Comparison of ENCODE assay signal across 8 cellular contexts in genomic region chr6:155418017-155418749, GRCh38. TPM values are rescaled to one million over a fixed set of nuclear protein-coding genes. Genes with fewer than 3 reads are reported as not detected.
DNase-seq lines count a peak whose midpoint lies in the region; ATAC-seq, FAIRE-seq and TF ChIP-seq lines count a peak whose summit lies in the region.

No MANE protein-coding gene starts in this region.

- intact Hi-C loops in endothelial cell of umbilical vein (cut with micrococcal nuclease), result loop anchor here (5.0 kb wide), 1 partner anchor 109 kb away; no protein-coding TSS in a partner anchor

- H3K4me1 Mint-ChIP-seq in activated CD4-positive, alpha-beta memory T cell treated with anti-CD3 and anti-CD28 coated beads, Interleukin-2, amount 10 ng/mL, durations not matched to agents 7 days and 5 days, result peaks cover 38% of the 10 kb centered on the region

- H3K9me3 Mint-ChIP-seq in activated CD4-positive, alpha-beta memory T cell treated with anti-CD3 and anti-CD28 coated beads, Interleukin-2, amount 10 ng/mL, durations not matched to agents 7 days and 5 days, result no peaks in the 10 kb centered on the region

- H3K27me3 ChIP-seq in endothelial cell of umbilical vein (ENCODE audit: control insufficient read depth in 2 of 2, insufficient read depth in 2 of 2, low read length in 2 of 2) (no peaks in the 10 kb centered on the region), smooth muscle cell (ENCODE audit: low read depth) (no peaks in the 10 kb centered on the region)

- no peaks in the 10 kb centered on the region for H3K9me1 ChIP-seq in endothelial cell of umbilical vein (replicated peaks; ENCODE audit: control insufficient read depth, extremely low read depth, insufficient read depth, low read length)

- H3K9me3 ChIP-seq in ES-I3 (ENCODE audit: control insufficient read depth, insufficient read depth, low read length) (no peaks in the 10 kb centered on the region), endothelial cell of umbilical vein (replicated peaks; ENCODE audit: control insufficient read depth, insufficient read depth, low read length) (no peaks in the 10 kb centered on the region), smooth muscle cell (replicated peaks; ENCODE audit: low read depth) (no peaks in the 10 kb centered on the region)

- H3K27ac ChIP-seq in endothelial cell of umbilical vein (ENCODE audit: insufficient read depth, low read depth, low read length), result peak overlapping the region; percentile 15
- peak overlapping the region; percentile 52 for H3K27ac ChIP-seq in smooth muscle cell (ENCODE audit: low read depth)

- H3K36me3 ChIP-seq in ES-I3 (ENCODE audit: insufficient read depth, low read length) (no peaks in the 10 kb centered on the region), endothelial cell of umbilical vein (ENCODE audit: control insufficient read depth in 2 of 2, extremely low read depth in 1 of 2, insufficient read depth in 2 of 2, low read length in 2 of 2) (no peaks in the 10 kb centered on the region), smooth muscle cell (ENCODE audit: low read depth) (no peaks in the 10 kb centered on the region)

- no peak for ATAC-seq in HG03521 (IDR thresholded peaks at IDR 0.05; ENCODE audit: unreplicated experiment)

- TF ChIP-seq POLR2A in H54 (IDR thresholded peaks at IDR 0.05; ENCODE audit: low read depth, low read length) (no peak), endothelial cell of umbilical vein (IDR thresholded peaks at IDR 0.05; ENCODE audit: low read depth, low read length) (no peak)

- H3K4me3 Mint-ChIP-seq in activated CD4-positive, alpha-beta memory T cell treated with anti-CD3 and anti-CD28 coated beads, Interleukin-2, amount 10 ng/mL, durations not matched to agents 7 days and 5 days, result peak overlapping the region; percentile 65

- 68% methylated on average over 9 of the region's 9 CpGs for WGBS in smooth muscle cell (ENCODE audit: low lambda C conversion rate)

- CTCF ChIA-PET in activated CD4-positive, alpha-beta memory T cell treated with anti-CD3 and anti-CD28 coated beads, Interleukin-2, amount 10 ng/mL, durations not matched to agents 7 days and 5 days (lab: Charles Lee), result interaction anchor here (0.9 to 1.6 kb wide), 4 partner anchors 29 to 247 kb away, joined by 3 to 5 read pairs (median 3); no protein-coding TSS in a partner anchor
- CTCF ChIA-PET in endothelial cell of umbilical vein (lab: Charles Lee), result interaction anchor here (0.6 to 1.6 kb wide), 3 partner anchors 8 to 749 kb away, joined by 3 to 5 read pairs (median 4); no protein-coding TSS in a partner anchor

- H4K20me1 ChIP-seq in endothelial cell of umbilical vein (replicated peaks; ENCODE audit: control insufficient read depth, extremely low read depth, insufficient read depth, low read length), result no peaks in the 10 kb centered on the region
- no peaks in the 10 kb centered on the region for H4K20me1 ChIP-seq in smooth muscle cell (ENCODE audit: low read depth)

- no peak for TF ChIP-seq CTCF in endothelial cell of umbilical vein (IDR thresholded peaks at IDR 0.05; ENCODE audit: extremely low read depth in 1 of 2, insufficient read depth in 1 of 2, low read depth in 1 of 2, low read length in 2 of 2)
- TF ChIP-seq CTCF in smooth muscle cell (IDR thresholded peaks at IDR 0.05; ENCODE audit: borderline replicate concordance, insufficient read depth, poor library complexity, severe bottlenecking), result no peak
- TF ChIP-seq CTCF in D721Med (IDR thresholded peaks at IDR 0.05; ENCODE audit: insufficient read depth, missing control alignments), result no peak

- peak overlapping the region; percentile 58 for H2AFZ ChIP-seq in endothelial cell of umbilical vein (ENCODE audit: low read depth, low read length)
- peak overlapping the region; percentile 38 for H2AFZ ChIP-seq in smooth muscle cell (ENCODE audit: low read depth)

- no peaks in the 10 kb centered on the region for H3F3A ChIP-seq in smooth muscle cell (ENCODE audit: low read depth)

- H3K4me2 ChIP-seq in endothelial cell of umbilical vein (ENCODE audit: insufficient read depth, low read length), result peak overlapping the region; percentile 57
- H3K4me2 ChIP-seq in smooth muscle cell, result peak overlapping the region; percentile 62

- no peak overlapping the region for H3K4me3 ChIP-seq in endothelial cell of umbilical vein (replicated peaks in 1 of 3; ENCODE audit: insufficient read depth in 1 of 3, low read depth in 1 of 3, low read length in 3 of 3)
- no peak overlapping the region for H3K4me3 ChIP-seq in smooth muscle cell

- POLR2A ChIA-PET in activated CD4-positive, alpha-beta memory T cell treated with anti-CD3 and anti-CD28 coated beads, Interleukin-2, amount 10 ng/mL, durations not matched to agents 7 days and 5 days (lab: Charles Lee), result interaction anchor here (1.0 to 2.5 kb wide), 7 partner anchors 16 to 247 kb away, joined by 3 to 14 read pairs (median 4); partner anchors contain the start of gene TFB1M
- POLR2A ChIA-PET in endothelial cell of umbilical vein (lab: Charles Lee), result no interaction called here

- BruUV-seq in endothelial cell of umbilical vein (replicated peaks; lab: Mats Ljungman, UMichigan), result no TSS peak

- FAIRE-seq in H54 (lab: Jason Lieb, UNC), result no peak
- no peak for FAIRE-seq in endothelial cell of umbilical vein (lab: Jason Lieb, UNC)
- FAIRE-seq in D721Med (lab: Jason Lieb, UNC), result no peak

- no peaks in the 10 kb centered on the region for H3K36me3 Mint-ChIP-seq in activated CD4-positive, alpha-beta memory T cell treated with anti-CD3 and anti-CD28 coated beads, Interleukin-2, amount 10 ng/mL, durations not matched to agents 7 days and 5 days (ENCODE audit: low read depth)

- peaks cover 26% of the 10 kb centered on the region for H3K4me1 ChIP-seq in ES-I3 (ENCODE audit: insufficient read depth, low read length)
- H3K4me1 ChIP-seq in endothelial cell of umbilical vein (ENCODE audit: control insufficient read depth, extremely low read depth, insufficient read depth, low read length), result peaks cover 4% of the 10 kb centered on the region
- H3K4me1 ChIP-seq in smooth muscle cell (ENCODE audit: low read depth), result peaks cover 17% of the 10 kb centered on the region

- H3K79me2 ChIP-seq in endothelial cell of umbilical vein (ENCODE audit: control insufficient read depth, insufficient read depth, low read length), result no peaks in the 10 kb centered on the region
- no peaks in the 10 kb centered on the region for H3K79me2 ChIP-seq in smooth muscle cell (ENCODE audit: low read depth)

- H3K9ac ChIP-seq in ES-I3 (ENCODE audit: low read depth, low read length), result 0 out of 2 replicates have a peak overlapping the region, but pooled peaks have one; percentile 16
- H3K9ac ChIP-seq in endothelial cell of umbilical vein (replicated peaks; ENCODE audit: extremely low read depth, insufficient read depth, low read length), result no peak overlapping the region
- H3K9ac ChIP-seq in smooth muscle cell (ENCODE audit: low read depth), result no peak overlapping the region

- H3K27ac Mint-ChIP-seq in activated CD4-positive, alpha-beta memory T cell treated with anti-CD3 and anti-CD28 coated beads, Interleukin-2, amount 10 ng/mL, durations not matched to agents 7 days and 5 days, result peak overlapping the region; percentile 92

- DNase-seq in H54 (ENCODE audit: insufficient read length, low spot score) (peak; percentile 8), NCI-H1417 treated with DMSO at 0.1 percent for 48 hours (lab: John Stamatoyannopoulos, UW) (peak; percentile 93), endothelial cell of umbilical vein (ENCODE audit: low read depth, low spot score) (peak; percentile 91), smooth muscle cell (lab: John Stamatoyannopoulos, UW; ENCODE audit: unreplicated experiment) (no peak), D721Med (ENCODE audit: insufficient read length, low spot score) (no peak)
- DNase-seq in activated CD4-positive, alpha-beta memory T cell treated with anti-CD3 and anti-CD28 coated beads, Interleukin-2, amount 10 ng/mL, durations not matched to agents 7 days and 5 days, result peak; percentile 64

- no peaks in the 10 kb centered on the region for H3K27me3 Mint-ChIP-seq in activated CD4-positive, alpha-beta memory T cell treated with anti-CD3 and anti-CD28 coated beads, Interleukin-2, amount 10 ng/mL, durations not matched to agents 7 days and 5 days

- dilution Hi-C loops in endothelial cell of umbilical vein (cut with MboI; ENCODE audit: extremely low pct_ligation_motif_present, low sequenced_read_pairs), result no loop called here

TF ChIP-seq in endothelial cell of umbilical vein, 7 proteins besides CTCF, POLR2A, EP300 and RAD21:
- TF ChIP-seq POLR2AphosphoS5 (IDR thresholded peaks at IDR 0.05; ENCODE audit: insufficient read depth, low read depth, low read length), result no peak
- TF ChIP-seq JUN (IDR thresholded peaks at IDR 0.05; ENCODE audit: borderline replicate concordance, insufficient read depth, insufficient read length, low read depth), result no peak
- TF ChIP-seq EZH2 (IDR thresholded peaks at IDR 0.05; ENCODE audit: borderline replicate concordance, low read depth, low read length, severe bottlenecking), result no peak
- TF ChIP-seq GATA2 (IDR thresholded peaks at IDR 0.05; ENCODE audit: insufficient read depth, insufficient read length, low read depth, low read length), result no peak
- TF ChIP-seq FOS (IDR thresholded peaks at IDR 0.05; ENCODE audit: borderline replicate concordance, insufficient read depth, low read length), result no peak
- no peak for TF ChIP-seq MAX (IDR thresholded peaks at IDR 0.05; ENCODE audit: insufficient read depth, insufficient read length)
- no peak for TF ChIP-seq MYC (IDR thresholded peaks at IDR 0.05; ENCODE audit: low read depth, low read length)

RNA-seq across cellular contexts. Expression of gene NOX3, which starts 37.5 kb away (rescaled TPM):
- total RNA-seq in activated CD4-positive, alpha-beta memory T cell treated with anti-CD3 and anti-CD28 coated beads, Interleukin-2, amount 10 ng/mL, durations not matched to agents 7 days and 5 days, result not detected
- not detected in 2 replicates for total RNA-seq in endothelial cell of umbilical vein
- not detected in 2 replicates for polyA plus RNA-seq in endothelial cell of umbilical vein
- polyA plus RNA-seq in endothelial cell of umbilical vein (2011; cell fraction: cytosol; rRNA removed), result not detected in 2 replicates
- not detected in 2 replicates for polyA plus RNA-seq in endothelial cell of umbilical vein (2011; cell fraction: nucleus; rRNA removed)
- polyA plus RNA-seq in endothelial cell of umbilical vein (2012), result not detected in 2 replicates
- not detected in 2 replicates for polyA minus RNA-seq in endothelial cell of umbilical vein
- not detected for polyA minus RNA-seq in endothelial cell of umbilical vein (2011; cell fraction: cytosol; rRNA and poly(A)+ RNA removed)
- not detected in 2 replicates for polyA minus RNA-seq in endothelial cell of umbilical vein (2011; cell fraction: nucleus; rRNA and poly(A)+ RNA removed)
- not detected in 2 replicates for total RNA-seq in smooth muscle cell
- not detected in 2 replicates for polyA plus RNA-seq in smooth muscle cell

Comparison
In these comparisons a context has a peak if more than half of its experiments do, and no peak if none do; other contexts are left out.
1. DNase-seq: peak in H54 (single experiment), NCI-H1417 treated with DMSO at 0.1 percent for 48 hours (single experiment), activated CD4-positive, alpha-beta memory T cell treated with anti-CD3 and anti-CD28 coated beads, Interleukin-2, amount 10 ng/mL, durations not matched to agents 7 days and 5 days (single experiment) and endothelial cell of umbilical vein (single experiment); none in smooth muscle cell (single experiment) and D721Med (single experiment).